19 cellular contexts compared by ENCODE assay signal in genomic region chr16:67861877-67862276, GRCh38. TPM values are rescaled to one million over a fixed set of nuclear protein-coding genes. Genes with fewer than 3 reads are reported as not detected.
DNase-seq lines count a peak whose midpoint lies in the region; ATAC-seq and TF ChIP-seq lines count a peak whose summit lies in the region.
"Had no signal": no experiment of that assay in that cellular context is flagged by ENCODE, and none has a peak within 500 bp of the region (broad histone marks: within the 10 kb centered on the region; RNA-seq: fewer than 3 reads in every experiment).

No MANE protein-coding gene starts in this region.

- H3K9me3 Mint-ChIP-seq in neural progenitor cell (no peaks in the 10 kb centered on the region), type B pancreatic cell (no peaks in the 10 kb centered on the region)
- H3K9me3 Mint-ChIP-seq: activated T-helper 1 cell treated with anti-CD3 and anti-CD28 coated beads, Interleukin-12 subunit alpha, Interleukin-12 subunit beta, Interleukin-2, Interleukin-4 antibody, amounts not matched to agents 30 ng/mL and 10 ng/mL and 1 ng/mL, durations not matched to agents 14 hours and 24 hours and 36 hours; naive thymus-derived CD8-positive, alpha-beta T cell had no signal

- no peak overlapping the region for H3K4me3 Mint-ChIP-seq in neural progenitor cell
- no peak overlapping the region for H3K4me3 Mint-ChIP-seq in type B pancreatic cell
- H3K4me3 Mint-ChIP-seq: activated T-helper 1 cell treated with anti-CD3 and anti-CD28 coated beads, Interleukin-12 subunit alpha, Interleukin-12 subunit beta, Interleukin-2, Interleukin-4 antibody, amounts not matched to agents 30 ng/mL and 10 ng/mL and 1 ng/mL, durations not matched to agents 14 hours and 24 hours and 36 hours had no signal

- peaks cover 98% of the 10 kb centered on the region for H3K79me2 ChIP-seq in neural progenitor cell (ENCODE audit: low read depth)

- peaks cover 18% of the 10 kb centered on the region for H3K4me1 Mint-ChIP-seq in neural progenitor cell
- H3K4me1 Mint-ChIP-seq in type B pancreatic cell (ENCODE audit: unreplicated experiment): peaks cover 27% of the 10 kb centered on the region

- H3K4me2 ChIP-seq in neural progenitor cell: no peak overlapping the region

- no peaks in the 10 kb centered on the region for H3K9me3 ChIP-seq in right atrium auricular region
- no peaks in the 10 kb centered on the region for H3K9me3 ChIP-seq in breast epithelium
- no peaks in the 10 kb centered on the region for H3K9me3 ChIP-seq in neural progenitor cell (ENCODE audit: low read depth)
- H3K9me3 ChIP-seq: left lung had no signal

- in situ Hi-C loops in KBM-7 (cut with MboI; ENCODE audit: low pct_unique_long_range_greater_than_20kb, low sequenced_read_pairs): no loop called here

- no peak overlapping the region for H3K9ac ChIP-seq in neural progenitor cell

- peak overlapping the region; percentile 19 for H3K27ac Mint-ChIP-seq in neural progenitor cell
- peak overlapping the region; percentile 59 for H3K27ac Mint-ChIP-seq in type B pancreatic cell
- H3K27ac Mint-ChIP-seq: activated T-helper 1 cell treated with anti-CD3 and anti-CD28 coated beads, Interleukin-12 subunit alpha, Interleukin-12 subunit beta, Interleukin-2, Interleukin-4 antibody, amounts not matched to agents 30 ng/mL and 10 ng/mL and 1 ng/mL, durations not matched to agents 14 hours and 24 hours and 36 hours had no signal

- TF ChIP-seq CTCF in right atrium auricular region (IDR thresholded peaks at IDR 0.05) (no peak), breast epithelium (IDR thresholded peaks at IDR 0.05) (no peak), neural progenitor cell (IDR thresholded peaks at IDR 0.05) (no peak), type B pancreatic cell (conservative IDR thresholded peaks at IDR 0.05) (no peak)

- intact Hi-C loops in left ventricle myocardium superior (cut with micrococcal nuclease): no loop called here
- intact Hi-C loops in breast epithelium (cut with DNase I; ENCODE audit: low total_unique reads): no loop called here

- H3K27me3 Mint-ChIP-seq in neural progenitor cell (ENCODE audit: insufficient read depth, low read depth) (peaks cover 7% of the 10 kb centered on the region), type B pancreatic cell (no peaks in the 10 kb centered on the region)
- H3K27me3 Mint-ChIP-seq: naive thymus-derived CD8-positive, alpha-beta T cell had no signal

- peaks cover 91% of the 10 kb centered on the region for H4K20me1 ChIP-seq in neural progenitor cell (ENCODE audit: low read depth)

- H3K27me3 ChIP-seq in right atrium auricular region (no peaks in the 10 kb centered on the region), breast epithelium (no peaks in the 10 kb centered on the region), neural progenitor cell (no peaks in the 10 kb centered on the region)
- H3K27me3 ChIP-seq: left lung had no signal

- no peak for ATAC-seq in left ventricle myocardium superior
- ATAC-seq: HCT116; left lung; naive thymus-derived CD8-positive, alpha-beta T cell had no signal

- H3K36me3 ChIP-seq in right atrium auricular region: peaks cover 19% of the 10 kb centered on the region
- H3K36me3 ChIP-seq in breast epithelium: no peaks in the 10 kb centered on the region
- H3K36me3 ChIP-seq in neural progenitor cell: no peaks in the 10 kb centered on the region

- no peak for DNase-seq in right atrium auricular region (ENCODE audit: low spot score)
- no peak for DNase-seq in left ventricle myocardium superior
- no peak for DNase-seq in breast epithelium (ENCODE audit: low spot score in 2 of 2)
- no peak for DNase-seq in neural progenitor cell (ENCODE audit: low spot score)
- DNase-seq in type B pancreatic cell (ENCODE audit: extremely low spot score, unreplicated experiment): no peak
- DNase-seq in KBM-7: no peak
- no peak for DNase-seq in NK-92 (lab: John Stamatoyannopoulos, UW; ENCODE audit: unreplicated experiment)
- DNase-seq in NCI-H2196 treated with DMSO at 0.1 percent for 48 hours (lab: John Stamatoyannopoulos, UW; ENCODE audit: unreplicated experiment): no peak
- DNase-seq: activated CD4-positive, alpha-beta T cell treated with anti-CD3 and anti-CD28 coated beads, Interleukin-2, amount 50 U/mL, for 4 hours; Calu3; IMR-90; left lung; naive thymus-derived CD8-positive, alpha-beta T cell; NCI-H1048; NCI-H2107; NCI-H526 treated with DMSO at 0.1 percent for 48 hours; stimulated activated CD4-positive, alpha-beta T cell treated with anti-CD3 and anti-CD28 coated beads, Interleukin-2, amount 100 ng/mL, for 24 hours had no signal

- H2AFZ ChIP-seq in neural progenitor cell (replicated peaks): no peak overlapping the region

- H3F3A ChIP-seq in neural progenitor cell (ENCODE audit: low read depth): peaks cover 8% of the 10 kb centered on the region

- H3K4me3 ChIP-seq in right atrium auricular region: no peak overlapping the region
- no peak overlapping the region for H3K4me3 ChIP-seq in breast epithelium
- H3K4me3 ChIP-seq in neural progenitor cell: no peak overlapping the region
- H3K4me3 ChIP-seq: left lung had no signal

- H3K27ac ChIP-seq in right atrium auricular region (peak overlapping the region; percentile 88 to 95), breast epithelium (peak overlapping the region; percentile 16 to 80), neural progenitor cell (no peak overlapping the region)

- H3K4me1 ChIP-seq in right atrium auricular region: peaks cover 0 to 72% of the 10 kb centered on the region in 2 donors
- H3K4me1 ChIP-seq in breast epithelium: peaks cover 6 to 11% of the 10 kb centered on the region in 2 donors
- H3K4me1 ChIP-seq in neural progenitor cell: peaks cover 8% of the 10 kb centered on the region

- no peak for TF ChIP-seq POLR2A in breast epithelium (IDR thresholded peaks at IDR 0.05)

- H3K36me3 Mint-ChIP-seq in neural progenitor cell (peaks cover 27% of the 10 kb centered on the region), type B pancreatic cell (peaks cover 18% of the 10 kb centered on the region)

RNA-seq across cellular contexts. Expression of gene EDC4, which starts 11.0 kb away (rescaled TPM):
- total RNA-seq in right atrium auricular region (10 to 100 TPM; 21.2 to 39.5 TPM), left ventricle myocardium superior (31.8 TPM), breast epithelium (10 to 100 TPM; 43.3 to 57.0 (median 53.6) TPM), neural progenitor cell (ENCODE audit: low replicate concordance) (32.7 and 54.2 TPM in 2 replicates), type B pancreatic cell (ENCODE audit: low replicate concordance) (77.5 and 81.1 TPM in 2 replicates)

RNA-seq across cellular contexts. Expression of gene CENPT, which starts 14.4 kb away (rescaled TPM):
- total RNA-seq in right atrium auricular region (10 to 100 TPM in 1 of 2 donors, 1 to 10 TPM in 1; 8.7 to 19.1 TPM), left ventricle myocardium superior (20.8 TPM), breast epithelium (10 to 100 TPM; 35.0 to 52.0 (median 51.5) TPM), neural progenitor cell (ENCODE audit: low replicate concordance) (36.2 and 60.4 TPM in 2 replicates), type B pancreatic cell (ENCODE audit: low replicate concordance) (67.6 and 74.2 TPM in 2 replicates)

RNA-seq across cellular contexts. Expression of gene NUTF2, which starts 15.1 kb away (rescaled TPM):
- total RNA-seq in right atrium auricular region: 100 to 1,000 TPM in 1 of 2 donors, 10 to 100 TPM in 1; 44.6 to 132 TPM
- total RNA-seq in left ventricle myocardium superior: 84.4 TPM
- total RNA-seq in breast epithelium: 100 to 1,000 TPM in 1 of 3 donors, 10 to 100 TPM in 2; 91.5 to 168 (median 94.8) TPM
- total RNA-seq in neural progenitor cell (ENCODE audit: low replicate concordance): 133 and 221 TPM in 2 replicates
- 144 and 149 TPM in 2 replicates for total RNA-seq in type B pancreatic cell (ENCODE audit: low replicate concordance)

RNA-seq across cellular contexts. Expression of gene THAP11, which starts 19.8 kb away (rescaled TPM):
- total RNA-seq in right atrium auricular region (10 to 100 TPM; 42.5 to 59.4 TPM), left ventricle myocardium superior (32.6 TPM), breast epithelium (10 to 100 TPM; 51.1 to 57.8 (median 53.0) TPM), neural progenitor cell (ENCODE audit: low replicate concordance) (27.3 and 46.5 TPM in 2 replicates), type B pancreatic cell (ENCODE audit: low replicate concordance) (25.5 and 35.1 TPM in 2 replicates)

RNA-seq across cellular contexts. Expression of gene NRN1L, which starts 22.8 kb away (rescaled TPM):
- total RNA-seq in right atrium auricular region (not detected), left ventricle myocardium superior (not detected), breast epithelium (1 to 10 TPM in 2 of 3 donors, not detected in 1; 1.3 to 1.4 TPM), neural progenitor cell (ENCODE audit: low replicate concordance) (0.54 and 2.0 TPM in 2 replicates), type B pancreatic cell (ENCODE audit: low replicate concordance) (0.80 and 1.1 TPM in 2 replicates)
- total RNA-seq: Calu3, IMR-90 had no signal
